In genomic region chr21:42592156-42592820, GRCh38 we compare ENCODE assay signal across 12 cellular contexts.
"Had no signal": no experiment of that assay in that cellular context is flagged by ENCODE, and none has a peak within 500 bp of the region (broad histone marks: within the 10 kb centered on the region; RNA-seq: fewer than 3 reads in every experiment).

No MANE protein-coding gene starts in this region.

- H3K9me3 Mint-ChIP-seq: activated T-cell treated with anti-CD3 and anti-CD28 coated beads, Interleukin-2, amount 50 U/mL, for 72 hours; stimulated activated memory B cell treated with anti-CD40 and anti-IgM and Interleukin-4, amounts not matched to agents 10 μg/mL and 1 μg/mL and 100 μg/mL, for 72 hours had no signal

- H3K36me3 Mint-ChIP-seq: stimulated activated memory B cell treated with anti-CD40 and anti-IgM and Interleukin-4, amounts not matched to agents 10 μg/mL and 1 μg/mL and 100 μg/mL, for 72 hours had no signal

- H3K9me3 ChIP-seq: colonic mucosa, SK-N-SH, upper lobe of left lung had no signal

- H3K27ac Mint-ChIP-seq: activated T-cell treated with anti-CD3 and anti-CD28 coated beads, Interleukin-2, amount 50 U/mL, for 72 hours; stimulated activated memory B cell treated with anti-CD40 and anti-IgM and Interleukin-4, amounts not matched to agents 10 μg/mL and 1 μg/mL and 100 μg/mL, for 72 hours had no signal

- DNase-seq: activated CD4-positive, alpha-beta T cell treated with anti-CD3 and anti-CD28 coated beads, Interleukin-2, amount 50 U/mL, for 1 hour; activated CD4-positive, CD25-positive, alpha-beta regulatory T cell; activated naive CD4-positive, alpha-beta T cell treated with Interleukin-2 at 50 U/mL for 16 hours; activated T-cell treated with anti-CD3 and anti-CD28 coated beads, Interleukin-2, amount 50 U/mL, for 72 hours; colonic mucosa; effector CD8-positive, alpha-beta T cell; kidney; left ventricle myocardium superior; SK-N-SH; small intestine had no signal

- H3K4me3 Mint-ChIP-seq: stimulated activated memory B cell treated with anti-CD40 and anti-IgM and Interleukin-4, amounts not matched to agents 10 μg/mL and 1 μg/mL and 100 μg/mL, for 72 hours had no signal
